In genomic region chr22:37565830-37566229, GRCh38 we compare ENCODE assay signal across 13 cellular contexts. TPM values are rescaled to one million over a fixed set of nuclear protein-coding genes. Genes with fewer than 3 reads are reported as not detected.
DNase-seq lines count a peak whose midpoint lies in the region; ATAC-seq and TF ChIP-seq lines count a peak whose summit lies in the region.
"Had no signal": no experiment of that assay in that cellular context is flagged by ENCODE, and none has a peak within 500 bp of the region (broad histone marks: within the 10 kb centered on the region; RNA-seq: fewer than 3 reads in every experiment).

No MANE protein-coding gene starts in this region.

- no peak overlapping the region for H3K27ac Mint-ChIP-seq in CD8-positive, alpha-beta T cell
- peak overlapping the region; percentile 35 for H3K27ac Mint-ChIP-seq in activated B cell treated with CpG ODN at 0.5 μM for 24 hours

- POLR2A ChIA-PET in CD8-positive, alpha-beta T cell (lab: Charles Lee), result interaction anchor here (1.0 to 3.3 kb wide), 5 partner anchors 16 to 43 kb away, joined by 3 to 32 read pairs (median 10); partner anchors contain the start of gene GGA1
- POLR2A ChIA-PET in activated B cell treated with CpG ODN at 0.5 μM for 24 hours (lab: Charles Lee), result interaction anchor here (0.7 to 2.8 kb wide), 5 partner anchors 24 to 109 kb away, joined by 3 to 22 read pairs (median 3); partner anchors contain the start of genes GGA1 and LGALS1
- POLR2A ChIA-PET in PC-3 (lab: Charles Lee; ENCODE audit: unreplicated experiment), result no interaction called here

- intact Hi-C loops in CD8-positive, alpha-beta T cell (cut with DNase I, micrococcal nuclease), result loop anchor here (2.0 to 10.0 kb wide), 5 partner anchors 41 to 784 kb away; partner anchors contain the start of genes GGA1 (in 1 of the 2) and MFNG (in 1 of the 2)
- intact Hi-C loops in activated B cell treated with CpG ODN at 0.5 μM for 24 hours (cut with micrococcal nuclease), result no loop called here
- intact Hi-C loops in PC-3 (cut with micrococcal nuclease), result no loop called here

- no peak for DNase-seq in CD8-positive, alpha-beta T cell
- no peak for DNase-seq in activated B cell treated with CpG ODN at 0.5 μM for 24 hours
- DNase-seq in NCI-H774 (lab: John Stamatoyannopoulos, UW), result no peak
- DNase-seq in PC-3, result no peak
- DNase-seq: NCI-H2081, NCI-H82 had no signal

- peaks cover 59% of the 10 kb centered on the region for H3K79me2 ChIP-seq in PC-3 (ENCODE audit: low read length)

- no peak for TF ChIP-seq CTCF in CD8-positive, alpha-beta T cell (IDR thresholded peaks at IDR 0.05)
- TF ChIP-seq CTCF in activated B cell treated with CpG ODN at 0.5 μM for 24 hours (IDR thresholded peaks at IDR 0.05) (no peak), gastroesophageal sphincter (IDR thresholded peaks at IDR 0.05) (no peak), PC-3 (conservative IDR thresholded peaks at IDR 0.05; ENCODE audit: low read depth, low read length) (no peak)

- no peak overlapping the region for H3K4me2 ChIP-seq in PC-3 (ENCODE audit: low read length)

- H3K9me3 Mint-ChIP-seq in CD8-positive, alpha-beta T cell, result no peaks in the 10 kb centered on the region
- H3K9me3 Mint-ChIP-seq in activated B cell treated with CpG ODN at 0.5 μM for 24 hours, result no peaks in the 10 kb centered on the region
- H3K9me3 Mint-ChIP-seq: H9 had no signal

- no peak for ATAC-seq in CD8-positive, alpha-beta T cell
- ATAC-seq in activated B cell treated with CpG ODN at 0.5 μM for 24 hours (ENCODE audit: low read depth), result no peak
- no peak for ATAC-seq in gastroesophageal sphincter
- ATAC-seq in GM19328 (IDR thresholded peaks at IDR 0.05; ENCODE audit: unreplicated experiment), result no peak
- ATAC-seq in GM21723 (IDR thresholded peaks at IDR 0.05; ENCODE audit: unreplicated experiment), result no peak
- no peak for ATAC-seq in PC-3

- H4K20me1 ChIP-seq in PC-3 (ENCODE audit: low read length), result peaks cover 17% of the 10 kb centered on the region

- no peaks in the 10 kb centered on the region for H3K9me3 ChIP-seq in CD8-positive, alpha-beta T cell (ENCODE audit: low read length)
- no peaks in the 10 kb centered on the region for H3K9me3 ChIP-seq in gastroesophageal sphincter
- no peaks in the 10 kb centered on the region for H3K9me3 ChIP-seq in PC-3 (ENCODE audit: low read length)

- no peaks in the 10 kb centered on the region for H3K9me2 ChIP-seq in PC-3 (replicated peaks; ENCODE audit: low read length)

- H3F3A ChIP-seq in PC-3 (ENCODE audit: low read length, unreplicated experiment), result peaks cover 5% of the 10 kb centered on the region

- TF ChIP-seq POLR2A in gastroesophageal sphincter (IDR thresholded peaks at IDR 0.05), result no peak

- peaks cover 37% of the 10 kb centered on the region for H3K4me1 ChIP-seq in CD8-positive, alpha-beta T cell (ENCODE audit: insufficient read depth, low read length)
- H3K4me1 ChIP-seq in gastroesophageal sphincter (peaks cover 0 to 93% (median 45%) of the 10 kb centered on the region in 3 donors), PC-3 (ENCODE audit: insufficient read depth, low read length) (peaks cover 58% of the 10 kb centered on the region)

- peaks cover 35% of the 10 kb centered on the region for H3K4me1 Mint-ChIP-seq in CD8-positive, alpha-beta T cell (ENCODE audit: low read depth)
- H3K4me1 Mint-ChIP-seq in activated B cell treated with CpG ODN at 0.5 μM for 24 hours, result peaks cover 32% of the 10 kb centered on the region

- H3K9ac ChIP-seq in PC-3 (ENCODE audit: low read length), result no peak overlapping the region

- H3K4me3 Mint-ChIP-seq in CD8-positive, alpha-beta T cell, result no peak overlapping the region
- peak overlapping the region; percentile 38 for H3K4me3 Mint-ChIP-seq in activated B cell treated with CpG ODN at 0.5 μM for 24 hours
- H3K4me3 Mint-ChIP-seq: H9 had no signal

- CTCF ChIA-PET in CD8-positive, alpha-beta T cell (lab: Charles Lee), result interaction anchor here (1.0 to 15.7 kb wide), 17 partner anchors 9 to 256 kb away, joined by 3 to 540 read pairs (median 7); partner anchors contain the start of gene GGA1
- CTCF ChIA-PET in activated B cell treated with CpG ODN at 0.5 μM for 24 hours (lab: Charles Lee) (interaction anchor here (1.0 to 11.7 kb wide), 10 partner anchors 21 to 251 kb away, joined by 3 to 255 read pairs (median 8); partner anchors contain the start of genes GGA1 and MFNG), PC-3 (lab: Charles Lee) (interaction anchor here (0.6 to 1.8 kb wide), 2 partner anchors 26 to 242 kb away, joined by 9 to 12 read pairs; no protein-coding TSS in a partner anchor)

- no peak for TF ChIP-seq EP300 in gastroesophageal sphincter (IDR thresholded peaks at IDR 0.05)

- no peaks in the 10 kb centered on the region for H3K36me3 ChIP-seq in CD8-positive, alpha-beta T cell (ENCODE audit: insufficient read depth, low read length)
- peaks cover 0 to 29% of the 10 kb centered on the region in 2 donors for H3K36me3 ChIP-seq in gastroesophageal sphincter
- peaks cover 8% of the 10 kb centered on the region for H3K36me3 ChIP-seq in PC-3 (ENCODE audit: low read depth, low read length)

- H3K27me3 Mint-ChIP-seq in CD8-positive, alpha-beta T cell (ENCODE audit: low read depth), result peaks cover 21% of the 10 kb centered on the region
- H3K27me3 Mint-ChIP-seq in activated B cell treated with CpG ODN at 0.5 μM for 24 hours, result peaks cover 24% of the 10 kb centered on the region

- no TSS peak for BruUV-seq in PC-3 (replicated peaks; lab: Mats Ljungman, UMichigan)

- H3K27me3 ChIP-seq in CD8-positive, alpha-beta T cell (ENCODE audit: insufficient read depth, low read length), result peaks cover 13% of the 10 kb centered on the region
- peaks cover 36% of the 10 kb centered on the region for H3K27me3 ChIP-seq in gastroesophageal sphincter
- H3K27me3 ChIP-seq in PC-3 (ENCODE audit: low read length), result no peaks in the 10 kb centered on the region

- H2AFZ ChIP-seq in PC-3 (ENCODE audit: low read length), result no peak overlapping the region

- H3K27ac ChIP-seq in CD8-positive, alpha-beta T cell (ENCODE audit: low read depth, low read length), result no peak overlapping the region
- H3K27ac ChIP-seq in gastroesophageal sphincter (peak overlapping the region in 3 of 4 donors; percentile 51 to 63 (median 59)), skin epidermis (peak overlapping the region in 12 of 21 experiments; percentile 1 to 67 (median 54)), PC-3 (ENCODE audit: low read length) (no peak overlapping the region)

- peak overlapping the region; percentile 9 for H3K4me3 ChIP-seq in CD8-positive, alpha-beta T cell (ENCODE audit: low read depth, low read length)
- H3K4me3 ChIP-seq in gastroesophageal sphincter (no peak overlapping the region), skin epidermis (no peak overlapping the region), PC-3 (ENCODE audit: low read length) (no peak overlapping the region)

- H3K36me3 Mint-ChIP-seq in CD8-positive, alpha-beta T cell, result no peaks in the 10 kb centered on the region
- H3K36me3 Mint-ChIP-seq in activated B cell treated with CpG ODN at 0.5 μM for 24 hours (ENCODE audit: low read depth), result no peaks in the 10 kb centered on the region

- 56 to 60% methylated on average over 7 of the region's 17 CpGs for WGBS in gastroesophageal sphincter (ENCODE audit: low coverage in 1 of 2), 2 donors

RNA-seq across cellular contexts. Expression of gene CDC42EP1, which starts 5.5 kb away (rescaled TPM):
- not detected for total RNA-seq in CD8-positive, alpha-beta T cell
- total RNA-seq in activated B cell treated with CpG ODN at 0.5 μM for 24 hours, result not detected in 2 replicates
- 10 to 100 TPM; 19.0 to 37.7 (median 27.4) TPM for total RNA-seq in gastroesophageal sphincter
- total RNA-seq in PC-3 (2014; rRNA removed), result 43.9 and 47.4 TPM in 2 replicates

RNA-seq across cellular contexts. Expression of gene LGALS2, which starts 14.1 kb away (rescaled TPM):
- not detected for total RNA-seq in CD8-positive, alpha-beta T cell
- not detected in 2 replicates for total RNA-seq in activated B cell treated with CpG ODN at 0.5 μM for 24 hours
- total RNA-seq in gastroesophageal sphincter, result not detected
- total RNA-seq in PC-3 (2014; rRNA removed), result not detected in 2 replicates
- total RNA-seq: cerebellum, H9, lung microvascular endothelial cell had no signal

RNA-seq across cellular contexts. Expression of gene GGA1, which starts 42.8 kb away (rescaled TPM):
- 10 to 100 TPM; 66.0 to 69.1 TPM for total RNA-seq in CD8-positive, alpha-beta T cell
- total RNA-seq in activated B cell treated with CpG ODN at 0.5 μM for 24 hours (102 and 126 TPM in 2 replicates), gastroesophageal sphincter (10 to 100 TPM; 37.8 to 46.5 (median 39.1) TPM), PC-3 (2014; rRNA removed) (49.1 and 55.7 TPM in 2 replicates)

RNA-seq across cellular contexts. Expression of gene CARD10, which starts 46.6 kb away (rescaled TPM):
- total RNA-seq in CD8-positive, alpha-beta T cell, result under 1 TPM in 1 of 2 experiments, not detected in 1; 0.19 TPM
- total RNA-seq in activated B cell treated with CpG ODN at 0.5 μM for 24 hours, result not detected in 2 replicates
- 10 to 100 TPM in 2 of 4 donors, 1 to 10 TPM in 2; 4.0 to 14.0 (median 9.9) TPM for total RNA-seq in gastroesophageal sphincter
- 20.7 and 26.3 TPM in 2 replicates for total RNA-seq in PC-3 (2014; rRNA removed)

Comparison
In these comparisons a context has a peak if more than half of its experiments do, and no peak if none do; other contexts are left out.
1. H3K27ac ChIP-seq: peak in gastroesophageal sphincter (3 of 4) and skin epidermis (12 of 21); none in CD8-positive, alpha-beta T cell (single experiment) and PC-3 (single experiment).
2. RNA of gene CDC42EP1, which starts 5.5 kb away (total RNA-seq): 43.9 to 47.4 TPM in PC-3 and 19.0 to 37.7 TPM in gastroesophageal sphincter; not detected in activated B cell treated with CpG ODN at 0.5 μM for 24 hours and not detected in CD8-positive, alpha-beta T cell; every median in the first group is over 10 times any median in the second.
3. intact Hi-C loops: an anchor here in CD8-positive, alpha-beta T cell (2.0 to 10.0 kb wide); none called in activated B cell treated with CpG ODN at 0.5 μM for 24 hours and PC-3.